23 cellular contexts compared by ENCODE assay signal in the genomic region with DNA sequence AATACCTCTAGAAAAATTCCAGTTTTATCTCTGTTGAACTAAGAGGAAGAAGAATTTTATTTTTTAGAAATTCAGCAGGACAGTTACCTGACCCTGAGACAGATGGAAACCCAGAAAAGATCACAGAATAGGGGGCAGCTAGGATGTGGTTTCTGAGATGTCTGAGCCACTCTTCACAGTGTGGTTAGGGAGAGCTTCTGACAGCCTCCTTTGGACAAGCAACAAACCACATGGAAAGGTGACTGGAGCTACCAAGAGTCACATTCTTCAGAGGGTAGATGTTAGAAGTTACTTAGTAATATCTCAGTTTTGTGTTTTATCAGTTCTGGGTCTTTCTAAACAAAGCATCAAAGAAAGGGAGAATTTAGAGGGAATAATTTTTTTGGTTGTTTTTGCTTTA.
DNase-seq lines count a peak whose midpoint lies in the region; ATAC-seq and TF ChIP-seq lines count a peak whose summit lies in the region.
"Had no signal": no experiment of that assay in that cellular context is flagged by ENCODE, and none has a peak within 500 bp of the region (broad histone marks: within the 10 kb centered on the region; RNA-seq: fewer than 3 reads in every experiment).

No MANE protein-coding gene starts in this region.

- peak; percentile 39 to 43 for ATAC-seq in activated naive CD4-positive, alpha-beta T cell treated with anti-CD3 and anti-CD28 coated beads, Interleukin-2, amount 50 U/mL, for 72 hours
- ATAC-seq in stimulated activated naive CD8-positive, alpha-beta T cell treated with anti-CD3 and anti-CD28 coated beads, Interleukin-15, Interleukin-2, amounts not matched to agents 100 U/mL and 50 U/mL, for 24 hours, result peak; percentile 59
- ATAC-seq: A549 had no signal

- TF ChIP-seq POLR2A in erythroblast (IDR thresholded peaks at IDR 0.05; ENCODE audit: low read length), result no peak

- peaks cover 21 to 24% of the 10 kb centered on the region in 2 donors for H3K9me3 Mint-ChIP-seq in activated naive CD4-positive, alpha-beta T cell treated with anti-CD3 and anti-CD28 coated beads, Interleukin-2, amount 50 U/mL, for 72 hours
- peaks cover 22% of the 10 kb centered on the region for H3K9me3 Mint-ChIP-seq in activated naive CD4-positive, alpha-beta T cell treated with anti-CD3 and anti-CD28 coated beads for 36 hours

- CTCF ChIA-PET in activated naive CD4-positive, alpha-beta T cell treated with anti-CD3 and anti-CD28 coated beads for 36 hours (lab: Charles Lee), result no interaction called here

- H3K27ac ChIP-seq in brain microvascular endothelial cell, result no peak overlapping the region
- H3K27ac ChIP-seq: A549, left ventricle myocardium inferior, ovary, right atrium auricular region, SK-N-MC, WERI-Rb-1 had no signal

- H3K27me3 Mint-ChIP-seq in activated naive CD4-positive, alpha-beta T cell treated with anti-CD3 and anti-CD28 coated beads for 36 hours (ENCODE audit: low read depth), result peaks cover 26% of the 10 kb centered on the region
- H3K27me3 Mint-ChIP-seq: type B pancreatic cell had no signal

- intact Hi-C loops in activated naive CD4-positive, alpha-beta T cell treated with anti-CD3 and anti-CD28 coated beads for 36 hours (cut with micrococcal nuclease), result no loop called here

- no peak for DNase-seq in activated naive CD4-positive, alpha-beta T cell treated with anti-CD3 and anti-CD28 coated beads, Interleukin-2, amount 50 U/mL, for 72 hours (ENCODE audit: low spot score in 2 of 2)
- no peak for DNase-seq in activated naive CD4-positive, alpha-beta T cell treated with anti-CD3 and anti-CD28 coated beads for 36 hours
- DNase-seq in LHCN-M2 (ENCODE audit: low read depth) (peak; percentile 66), brain microvascular endothelial cell (peak; percentile 31), activated gamma-delta T cell treated with Interleukin-2 at 50 U/mL for 16 hours (no peak), erythroblast (lab: John Stamatoyannopoulos, UW) (no peak), NCI-H510A treated with DMSO at 0.1 percent for 48 hours (lab: John Stamatoyannopoulos, UW) (no peak)
- DNase-seq in stimulated activated naive CD8-positive, alpha-beta T cell treated with anti-CD3 and anti-CD28 coated beads, Interleukin-15, Interleukin-2, amounts not matched to agents 100 U/mL and 50 U/mL, for 24 hours, result no peak
- DNase-seq: activated CD4-positive, alpha-beta T cell treated with anti-CD3 and anti-CD28 coated beads, Interleukin-2, amount 50 U/mL, for 1 hour; left ventricle myocardium inferior; NCI-H510A; ovary; RPMI8226; stimulated activated CD4-positive, alpha-beta T cell treated with anti-CD3 and anti-CD28 coated beads, Interleukin-12 subunit alpha, Interleukin-12 subunit beta, amount 100 ng/mL, for 4 hours; T-helper 2 cell; WERI-Rb-1 had no signal

- no peak overlapping the region for H3K27ac Mint-ChIP-seq in activated naive CD4-positive, alpha-beta T cell treated with anti-CD3 and anti-CD28 coated beads, Interleukin-2, amount 50 U/mL, for 72 hours
- H3K27ac Mint-ChIP-seq in activated naive CD4-positive, alpha-beta T cell treated with anti-CD3 and anti-CD28 coated beads for 36 hours, result no peak overlapping the region
- H3K27ac Mint-ChIP-seq: CD14-positive monocyte; mesothelial cell of epicardium; natural killer cell treated with Interleukin-12 subunit alpha and Interleukin-12 subunit beta and Interleukin-15 and Interleukin-18, amount 100 ng/mL, for 72 hours; type B pancreatic cell had no signal

- H3K36me3 ChIP-seq in brain microvascular endothelial cell (replicated peaks), result no peaks in the 10 kb centered on the region
- H3K36me3 ChIP-seq: left ventricle myocardium inferior, ovary, right atrium auricular region, WERI-Rb-1 had no signal

- H3K36me3 Mint-ChIP-seq in activated naive CD4-positive, alpha-beta T cell treated with anti-CD3 and anti-CD28 coated beads, Interleukin-2, amount 50 U/mL, for 72 hours, result peaks cover 22 to 23% of the 10 kb centered on the region in 2 donors
- peaks cover 4% of the 10 kb centered on the region for H3K36me3 Mint-ChIP-seq in activated naive CD4-positive, alpha-beta T cell treated with anti-CD3 and anti-CD28 coated beads for 36 hours (ENCODE audit: low read depth)
- H3K36me3 Mint-ChIP-seq: CD14-positive monocyte, type B pancreatic cell had no signal

- no peak overlapping the region for H3K4me3 ChIP-seq in brain microvascular endothelial cell (ENCODE audit: low read depth, low read length)
- H3K4me3 ChIP-seq: A549, left ventricle myocardium inferior, ovary, right atrium auricular region, SK-N-MC had no signal

- no peaks in the 10 kb centered on the region for H3K27me3 ChIP-seq in brain microvascular endothelial cell (replicated peaks)
- H3K27me3 ChIP-seq: ovary, right atrium auricular region had no signal

- peaks cover 3% of the 10 kb centered on the region for H3K4me1 Mint-ChIP-seq in activated naive CD4-positive, alpha-beta T cell treated with anti-CD3 and anti-CD28 coated beads for 36 hours (ENCODE audit: low read depth)
- H3K4me1 Mint-ChIP-seq: CD14-positive monocyte, mesothelial cell of epicardium had no signal

- in situ Hi-C loops in brain microvascular endothelial cell (cut with HindIII; ENCODE audit: low pct_ligation_motif_present, low sequenced_read_pairs), result no loop called here

- no peak overlapping the region for H3K4me3 Mint-ChIP-seq in activated naive CD4-positive, alpha-beta T cell treated with anti-CD3 and anti-CD28 coated beads for 36 hours
- H3K4me3 Mint-ChIP-seq: CD14-positive monocyte; mesothelial cell of epicardium; natural killer cell treated with Interleukin-12 subunit alpha and Interleukin-12 subunit beta and Interleukin-15 and Interleukin-18, amount 100 ng/mL, for 72 hours; type B pancreatic cell had no signal

- TF ChIP-seq CTCF in brain microvascular endothelial cell (IDR thresholded peaks at IDR 0.05; ENCODE audit: low read depth, low read length, missing control alignments), result no peak

Comparison
In these comparisons a context has a peak if more than half of its experiments do, and no peak if none do; other contexts are left out.
1. DNase-seq: peak in LHCN-M2 (single experiment) and brain microvascular endothelial cell (single experiment); none in activated naive CD4-positive, alpha-beta T cell treated with anti-CD3 and anti-CD28 coated beads, Interleukin-2, amount 50 U/mL, for 72 hours (0 of 2), activated naive CD4-positive, alpha-beta T cell treated with anti-CD3 and anti-CD28 coated beads for 36 hours (single experiment), stimulated activated naive CD8-positive, alpha-beta T cell treated with anti-CD3 and anti-CD28 coated beads, Interleukin-15, Interleukin-2, amounts not matched to agents 100 U/mL and 50 U/mL, for 24 hours (single experiment), activated gamma-delta T cell treated with Interleukin-2 at 50 U/mL for 16 hours (single experiment), erythroblast (0 of 2) and NCI-H510A treated with DMSO at 0.1 percent for 48 hours (single experiment).